10 cellular contexts compared by ENCODE assay signal in the genomic region with DNA sequence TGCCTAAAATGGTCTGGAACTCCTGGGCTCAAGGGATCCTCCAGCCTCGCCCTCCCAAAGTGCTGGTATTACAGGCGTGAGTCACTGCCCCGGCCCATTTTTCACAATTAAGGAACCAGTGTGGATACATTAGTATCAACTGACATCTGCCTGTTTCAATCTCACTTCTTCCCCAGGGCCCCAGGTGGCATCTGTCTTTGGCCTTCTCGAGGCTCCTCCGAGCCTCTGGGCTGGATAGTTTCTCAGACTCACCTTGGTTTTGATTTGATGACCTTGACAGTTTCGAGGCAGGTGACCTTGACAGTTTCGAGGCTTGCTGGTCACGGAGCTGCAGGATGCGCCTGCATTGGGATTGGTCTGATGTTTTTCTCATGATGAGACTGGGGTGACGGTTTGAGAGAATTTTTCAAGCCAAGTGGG. TPM values are rescaled to one million over a fixed set of nuclear protein-coding genes. Genes with fewer than 3 reads are reported as not detected.
DNase-seq lines count a peak whose midpoint lies in the region; ATAC-seq and TF ChIP-seq lines count a peak whose summit lies in the region.
"Had no signal": no experiment of that assay in that cellular context is flagged by ENCODE, and none has a peak within 500 bp of the region (broad histone marks: within the 10 kb centered on the region; RNA-seq: fewer than 3 reads in every experiment).

No MANE protein-coding gene starts in this region.

- 36 to 66% (median 43%) methylated on average over 10 of the region's 10 CpGs for WGBS in stomach, 5 donors

- no peaks in the 10 kb centered on the region for H3K27me3 ChIP-seq in stomach

- TF ChIP-seq CTCF in stomach (IDR thresholded peaks at IDR 0.05) = no peak

- no peak for TF ChIP-seq EP300 in stomach (IDR thresholded peaks at IDR 0.05)

- H3K4me1 Mint-ChIP-seq in activated T-cell treated with anti-CD3 and anti-CD28 coated beads, Interleukin-2, amount 50 U/mL, for 24 hours (ENCODE audit: low read depth) = peaks cover 23% of the 10 kb centered on the region
- H3K4me1 Mint-ChIP-seq in central memory CD8-positive, alpha-beta T cell = peaks cover 26% of the 10 kb centered on the region

- peak overlapping the region; percentile 26 for H3K4me3 Mint-ChIP-seq in activated T-cell treated with anti-CD3 and anti-CD28 coated beads, Interleukin-2, amount 50 U/mL, for 24 hours
- peak overlapping the region; percentile 80 for H3K4me3 Mint-ChIP-seq in central memory CD8-positive, alpha-beta T cell

- DNase-seq in activated T-cell treated with anti-CD3 and anti-CD28 coated beads, Interleukin-2, amount 50 U/mL, for 24 hours = no peak
- DNase-seq in activated T-cell treated with anti-CD3 and anti-CD28 coated beads, Interleukin-2, amount 50 U/mL, for 1 hour = no peak
- DNase-seq in central memory CD8-positive, alpha-beta T cell (ENCODE audit: low spot score in 2 of 2) = no peak
- DNase-seq in stomach = no peak
- DNase-seq in OCI-M2 (lab: John Stamatoyannopoulos, UW; ENCODE audit: unreplicated experiment) = no peak
- DNase-seq in epidermal melanocyte (ENCODE audit: insufficient read length, low spot score) = no peak
- DNase-seq in stimulated activated CD4-positive, alpha-beta T cell treated with anti-CD3 and anti-CD28 coated beads, Interleukin-4, amount 100 ng/mL, for 1 hour = no peak

- no peak overlapping the region for H3K27ac Mint-ChIP-seq in activated T-cell treated with anti-CD3 and anti-CD28 coated beads, Interleukin-2, amount 50 U/mL, for 24 hours
- peak overlapping the region; percentile 59 for H3K27ac Mint-ChIP-seq in central memory CD8-positive, alpha-beta T cell (ENCODE audit: low read depth)

- intact Hi-C loops in stomach (cut with DNase I; ENCODE audit: low total_unique reads) = no loop called here

- peak overlapping the region in 1 of 4 donors; percentile 23 for H3K4me3 ChIP-seq in stomach
- H3K4me3 ChIP-seq: lung, thoracic aorta had no signal

- H3K27ac ChIP-seq in KOPT-K1 (ENCODE audit: low read depth, low read length, poor library complexity, severe bottlenecking) = peak overlapping the region; percentile 14
- H3K27ac ChIP-seq in stomach = peak overlapping the region; percentile 77 to 90 (median 80)
- H3K27ac ChIP-seq: thoracic aorta had no signal

- H3K27me3 Mint-ChIP-seq in activated T-cell treated with anti-CD3 and anti-CD28 coated beads, Interleukin-2, amount 50 U/mL, for 24 hours = peaks cover 5% of the 10 kb centered on the region
- H3K27me3 Mint-ChIP-seq in central memory CD8-positive, alpha-beta T cell = peaks cover 9% of the 10 kb centered on the region

- no peaks in the 10 kb centered on the region for H3K36me3 Mint-ChIP-seq in activated T-cell treated with anti-CD3 and anti-CD28 coated beads, Interleukin-2, amount 50 U/mL, for 24 hours (ENCODE audit: low read depth)
- peaks cover 1% of the 10 kb centered on the region for H3K36me3 Mint-ChIP-seq in central memory CD8-positive, alpha-beta T cell (ENCODE audit: insufficient read depth)

- H3K36me3 ChIP-seq in KOPT-K1 (ENCODE audit: insufficient read depth, low read length) = no peaks in the 10 kb centered on the region
- H3K36me3 ChIP-seq in stomach = no peaks in the 10 kb centered on the region
- H3K36me3 ChIP-seq: thoracic aorta had no signal

- no peaks in the 10 kb centered on the region for H3K9me3 Mint-ChIP-seq in activated T-cell treated with anti-CD3 and anti-CD28 coated beads, Interleukin-2, amount 50 U/mL, for 24 hours
- no peaks in the 10 kb centered on the region for H3K9me3 Mint-ChIP-seq in central memory CD8-positive, alpha-beta T cell

- H3K9me3 ChIP-seq in KOPT-K1 (ENCODE audit: insufficient read depth, low read length, poor library complexity, severe bottlenecking) (no peaks in the 10 kb centered on the region), stomach (no peaks in the 10 kb centered on the region)
- H3K9me3 ChIP-seq: thoracic aorta had no signal

- no peak for TF ChIP-seq POLR2A in stomach (IDR thresholded peaks at IDR 0.05)

- no peak for ATAC-seq in central memory CD8-positive, alpha-beta T cell (replicated peaks; ENCODE audit: extremely low read depth, poor library complexity, severe bottlenecking)

- H3K4me1 ChIP-seq in stomach = peaks cover 42 to 71% (median 52%) of the 10 kb centered on the region in 4 donors

RNA-seq across cellular contexts. Expression of gene NCOR2, which starts 41.0 kb away (rescaled TPM):
- 100 to 1,000 TPM in 4 of 5 donors, 10 to 100 TPM in 1; 61.7 to 292 (median 116) TPM for total RNA-seq in stomach
- 10 to 100 TPM; 27.2 to 49.6 (median 37.7) TPM for polyA plus RNA-seq in stomach
